In the genomic region with DNA sequence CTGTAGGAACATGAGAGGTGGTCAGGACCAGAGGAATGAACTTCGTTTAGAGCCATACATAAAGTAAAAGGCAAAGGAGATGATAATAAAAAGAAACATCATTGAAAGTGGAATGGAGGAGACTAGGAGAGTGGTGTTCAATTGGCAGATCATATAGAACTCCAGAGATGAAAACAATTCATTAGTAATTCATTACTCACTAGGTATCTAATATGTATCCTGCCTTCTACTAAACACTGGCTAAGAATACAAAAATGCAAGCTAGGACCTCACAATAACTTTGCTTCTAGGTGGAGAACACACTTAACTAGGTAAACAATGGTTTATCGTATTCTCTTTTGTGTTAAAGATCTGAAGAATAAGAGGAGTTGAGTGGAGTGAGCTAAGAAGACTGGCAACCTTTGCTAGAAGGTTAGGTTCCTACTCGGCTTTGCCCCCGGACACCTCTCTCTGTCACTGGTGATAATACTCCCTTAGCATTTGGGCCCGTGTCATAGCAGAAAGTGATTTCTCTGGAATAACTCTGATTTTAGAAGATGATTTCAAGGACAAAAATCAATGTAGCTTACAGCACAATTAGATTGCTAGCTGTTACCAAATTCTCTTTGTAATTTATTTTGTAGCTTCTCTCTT, we compare ENCODE assay signal across 18 cellular contexts.
"Had no signal": no experiment of that assay in that cellular context is flagged by ENCODE, and none has a peak within 500 bp of the region (broad histone marks: within the 10 kb centered on the region; RNA-seq: fewer than 3 reads in every experiment).

No MANE protein-coding gene starts in this region.

- H3K4me1 ChIP-seq: gastroesophageal sphincter, prostate gland, right atrium auricular region, tibial artery had no signal

- H3K27me3 Mint-ChIP-seq: activated naive CD8-positive, alpha-beta T cell had no signal

- H3K9me3 ChIP-seq: gastroesophageal sphincter, mucosa of descending colon, prostate gland, right atrium auricular region, tibial artery had no signal

- DNase-seq: activated CD4-positive, alpha-beta T cell treated with anti-CD3 and anti-CD28 coated beads, Interleukin-2, amount 50 U/mL, for 4 hours; activated T-cell treated with anti-CD3 and anti-CD28 coated beads for 4 hours; effector memory CD8-positive, alpha-beta T cell; immature natural killer cell; mesenchymal stem cell; mucosa of descending colon; naive B cell; stimulated activated naive CD8-positive, alpha-beta T cell treated with anti-CD3 and anti-CD28 coated beads, Interleukin-15, Interleukin-2, amounts not matched to agents 100 U/mL and 50 U/mL, for 24 hours; substantia nigra; tibial artery had no signal

- H3K4me3 ChIP-seq: cardiac muscle cell, gastroesophageal sphincter, mucosa of descending colon, prostate gland, right atrium auricular region, tibial artery had no signal

- H3K4me1 Mint-ChIP-seq: immature natural killer cell, naive B cell had no signal

- ATAC-seq: effector memory CD8-positive, alpha-beta T cell; gastroesophageal sphincter; mucosa of descending colon; stimulated activated naive CD8-positive, alpha-beta T cell treated with anti-CD3 and anti-CD28 coated beads, Interleukin-15, Interleukin-2, amounts not matched to agents 100 U/mL and 50 U/mL, for 24 hours had no signal

- H3K27ac Mint-ChIP-seq: activated naive CD8-positive, alpha-beta T cell; activated T-helper 1 cell treated with anti-CD3 and anti-CD28 coated beads, Interleukin-12 subunit alpha, Interleukin-12 subunit beta, Interleukin-2, Interleukin-4 antibody, amounts not matched to agents 30 ng/mL and 10 ng/mL and 1 ng/mL, durations not matched to agents 14 hours and 24 hours and 36 hours; effector memory CD8-positive, alpha-beta T cell; immature natural killer cell; naive B cell; T-helper 2 cell treated with Interferon-gamma antibody and Interleukin-4, amounts not matched to agents 5 μg/mL and 100 μg/mL, for 36 hours had no signal

- H3K36me3 ChIP-seq: cardiac muscle cell, gastroesophageal sphincter, prostate gland, right atrium auricular region, tibial artery had no signal

- H3K9me3 Mint-ChIP-seq: activated T-helper 1 cell treated with anti-CD3 and anti-CD28 coated beads, Interleukin-12 subunit alpha, Interleukin-12 subunit beta, Interleukin-2, Interleukin-4 antibody, amounts not matched to agents 30 ng/mL and 10 ng/mL and 1 ng/mL, durations not matched to agents 14 hours and 24 hours and 36 hours; effector memory CD8-positive, alpha-beta T cell; immature natural killer cell; naive B cell; neural crest cell; T-helper 2 cell treated with Interferon-gamma antibody and Interleukin-4, amounts not matched to agents 5 μg/mL and 100 μg/mL, for 36 hours had no signal

- H3K4me3 Mint-ChIP-seq: activated naive CD8-positive, alpha-beta T cell; activated T-helper 1 cell treated with anti-CD3 and anti-CD28 coated beads, Interleukin-12 subunit alpha, Interleukin-12 subunit beta, Interleukin-2, Interleukin-4 antibody, amounts not matched to agents 30 ng/mL and 10 ng/mL and 1 ng/mL, durations not matched to agents 14 hours and 24 hours and 36 hours; effector memory CD8-positive, alpha-beta T cell; immature natural killer cell; naive B cell; neural crest cell; T-helper 2 cell treated with Interferon-gamma antibody and Interleukin-4, amounts not matched to agents 5 μg/mL and 100 μg/mL, for 36 hours had no signal

- H3K27me3 ChIP-seq: right atrium auricular region had no signal

- H3K36me3 Mint-ChIP-seq: activated naive CD8-positive, alpha-beta T cell; immature natural killer cell; naive B cell had no signal

- H3K27ac ChIP-seq: cardiac muscle cell, gastroesophageal sphincter, prostate gland, right atrium auricular region, tibial artery had no signal
